Comparison of ENCODE assay signal across 9 cellular contexts in genomic region chr19:1470864-1471513, GRCh38. TPM values are rescaled to one million over a fixed set of nuclear protein-coding genes. Genes with fewer than 3 reads are reported as not detected.
DNase-seq lines count a peak whose midpoint lies in the region; ATAC-seq and TF ChIP-seq lines count a peak whose summit lies in the region.
"Had no signal": no experiment of that assay in that cellular context is flagged by ENCODE, and none has a peak within 500 bp of the region (broad histone marks: within the 10 kb centered on the region; RNA-seq: fewer than 3 reads in every experiment).

No MANE protein-coding gene starts in this region.

- H3K27me3 ChIP-seq in CD4-positive, alpha-beta T cell (ENCODE audit: control insufficient read depth, insufficient read depth, low read length) = peaks cover 29% of the 10 kb centered on the region
- H3K27me3 ChIP-seq in mesenchymal stem cell (ENCODE audit: control insufficient read depth in 1 of 2, insufficient read depth in 1 of 2, low read length in 2 of 2) = peaks cover 38 to 64% of the 10 kb centered on the region in 2 experiments

- ATAC-seq in CD4-positive, alpha-beta T cell (ENCODE audit: poor library complexity) = no peak
- ATAC-seq in HG03439 (IDR thresholded peaks at IDR 0.05; ENCODE audit: unreplicated experiment) (no peak), GM21390 (IDR thresholded peaks at IDR 0.05; ENCODE audit: unreplicated experiment) (no peak)

- H3K4me1 Mint-ChIP-seq in CD4-positive, alpha-beta T cell (ENCODE audit: low read depth) = peaks cover 11% of the 10 kb centered on the region
- no peaks in the 10 kb centered on the region for H3K4me1 Mint-ChIP-seq in MCF 10A (ENCODE audit: insufficient read depth, unreplicated experiment)

- H2BK5ac ChIP-seq in mesenchymal stem cell (ENCODE audit: low read depth, low read length, poor library complexity, severe bottlenecking) = no peak overlapping the region

- peak overlapping the region; percentile 72 for H3K4me3 Mint-ChIP-seq in CD4-positive, alpha-beta T cell
- no peak overlapping the region for H3K4me3 Mint-ChIP-seq in MCF 10A (ENCODE audit: unreplicated experiment)

- no peak overlapping the region for H3K9ac ChIP-seq in mesenchymal stem cell (ENCODE audit: low read length)

- no peak overlapping the region for H3K18ac ChIP-seq in mesenchymal stem cell (ENCODE audit: low read depth in 1 of 2, low read length in 2 of 2)

- H4K8ac ChIP-seq in mesenchymal stem cell (ENCODE audit: low read length) = no peak overlapping the region

- peaks cover 69% of the 10 kb centered on the region for H3K4me1 ChIP-seq in mesenchymal stem cell (ENCODE audit: control insufficient read depth, insufficient read depth, low read depth, low read length)

- H3K9me3 Mint-ChIP-seq in CD4-positive, alpha-beta T cell = no peaks in the 10 kb centered on the region
- no peaks in the 10 kb centered on the region for H3K9me3 Mint-ChIP-seq in MCF 10A (ENCODE audit: unreplicated experiment)

- H3K23ac ChIP-seq in mesenchymal stem cell (ENCODE audit: low read length in 2 of 2) = peak overlapping the region in 1 of 2 experiments; percentile 70

- peaks cover 5% of the 10 kb centered on the region for H3K36me3 Mint-ChIP-seq in CD4-positive, alpha-beta T cell (ENCODE audit: low read depth)
- peaks cover 22% of the 10 kb centered on the region for H3K36me3 Mint-ChIP-seq in MCF 10A (ENCODE audit: insufficient read depth, unreplicated experiment)

- H2AFZ ChIP-seq in mesenchymal stem cell (ENCODE audit: low read depth, low read length) = no peak overlapping the region

- peak in 1 of 10 experiments; percentile 34 for DNase-seq in CD4-positive, alpha-beta T cell
- DNase-seq in NAMALWA (ENCODE audit: low spot score) (peak; percentile 43), MCF 10A (ENCODE audit: unreplicated experiment) (peak; percentile 35), mesenchymal stem cell (no peak), ureter (ENCODE audit: low spot score) (no peak)
- DNase-seq in activated CD8-positive, alpha-beta memory T cell treated with anti-CD3 and anti-CD28 coated beads for 24 hours = no peak

- peaks cover 35% of the 10 kb centered on the region for H3K79me1 ChIP-seq in mesenchymal stem cell (replicated peaks; ENCODE audit: low read length, poor library complexity, severe bottlenecking)

- H3K4me3 ChIP-seq in mesenchymal stem cell (ENCODE audit: insufficient read depth in 1 of 2, low read depth in 1 of 2, low read length in 2 of 2) = peak overlapping the region; percentile 5 to 37

- CTCF ChIA-PET in CD4-positive, alpha-beta T cell (lab: Charles Lee) = interaction anchor here (1.2 to 2.1 kb wide), 3 partner anchors 20 to 44 kb away, joined by 5 to 16 read pairs (median 9); partner anchors contain the start of gene REEP6
- CTCF ChIA-PET in MCF 10A (lab: Yijun Ruan, JAX) = interaction anchor here (0.9 kb wide), 1 partner anchor 75 kb away, joined by 3 read pairs; no protein-coding TSS in a partner anchor

- no peaks in the 10 kb centered on the region for H3K27me3 Mint-ChIP-seq in CD4-positive, alpha-beta T cell
- H3K27me3 Mint-ChIP-seq in MCF 10A (ENCODE audit: insufficient read depth, unreplicated experiment) = no peaks in the 10 kb centered on the region

- 10% methylated on average over 40 of the region's 40 CpGs for WGBS in mesenchymal stem cell

- no peaks in the 10 kb centered on the region for H3K9me3 ChIP-seq in CD4-positive, alpha-beta T cell (ENCODE audit: control insufficient read depth, low read length)
- no peaks in the 10 kb centered on the region for H3K9me3 ChIP-seq in mesenchymal stem cell (ENCODE audit: control insufficient read depth, low read length)
- H3K9me3 ChIP-seq: thyroid gland had no signal

- no peak overlapping the region for H2BK12ac ChIP-seq in mesenchymal stem cell (ENCODE audit: low read length in 2 of 2)

- no peak overlapping the region for H3K4ac ChIP-seq in mesenchymal stem cell (ENCODE audit: low read depth in 1 of 2, low read length in 2 of 2)

- H2AK5ac ChIP-seq in mesenchymal stem cell (ENCODE audit: low read length, severe bottlenecking) = no peak overlapping the region

- peaks cover 7 to 40% of the 10 kb centered on the region in 2 experiments for H3K36me3 ChIP-seq in mesenchymal stem cell (ENCODE audit: control insufficient read depth in 1 of 2, insufficient read depth in 2 of 2, low read depth in 1 of 2, low read length in 2 of 2)
- H3K36me3 ChIP-seq: thyroid gland had no signal

- H2BK120ac ChIP-seq in mesenchymal stem cell (ENCODE audit: low read depth, low read length) = no peak overlapping the region

- H3K27ac Mint-ChIP-seq in CD4-positive, alpha-beta T cell = no peak overlapping the region
- no peak overlapping the region for H3K27ac Mint-ChIP-seq in MCF 10A (ENCODE audit: low read depth, unreplicated experiment)

- H3K4me2 ChIP-seq in mesenchymal stem cell (ENCODE audit: low read length, poor library complexity, severe bottlenecking) = peak overlapping the region; percentile 76

- peak; percentile 19 for TF ChIP-seq CTCF in CD4-positive, alpha-beta T cell (IDR thresholded peaks at IDR 0.05)
- no peak for TF ChIP-seq CTCF in MCF 10A (IDR thresholded peaks at IDR 0.05; ENCODE audit: unreplicated experiment)

- H4K91ac ChIP-seq in mesenchymal stem cell (ENCODE audit: low read length) = no peak overlapping the region

- intact Hi-C loops in CD4-positive, alpha-beta T cell (cut with DNase I, micrococcal nuclease) = loop anchor here (1.0 to 10.0 kb wide), 4 partner anchors 8 to 196 kb away; partner anchors contain the start of genes C19orf25 (in 1 of the 2), FAM174C (in 1 of the 2), PCSK4 (in 1 of the 2) and REEP6 (in 1 of the 2)
- intact Hi-C loops in MCF 10A (cut with micrococcal nuclease) = no loop called here

- no peak overlapping the region for H2BK15ac ChIP-seq in mesenchymal stem cell (ENCODE audit: low read depth, poor library complexity, severe bottlenecking)

- BruUV-seq in MCF 10A (replicated peaks; lab: Mats Ljungman, UMichigan) = no TSS peak

- no peak overlapping the region for H3K27ac ChIP-seq in CD4-positive, alpha-beta T cell (ENCODE audit: low read depth, low read length)
- H3K27ac ChIP-seq in mesenchymal stem cell (ENCODE audit: low read length, poor library complexity, severe bottlenecking) = no peak overlapping the region
- H3K27ac ChIP-seq: thyroid gland had no signal

- POLR2A ChIA-PET in CD4-positive, alpha-beta T cell (lab: Charles Lee) = interaction anchor here (1.0 to 3.9 kb wide), 5 partner anchors 8 to 202 kb away, joined by 3 to 12 read pairs (median 4); partner anchors contain the start of genes C19orf25 and REEP6
- POLR2A ChIA-PET in MCF 10A (lab: Yijun Ruan, JAX) = interaction anchor here (0.6 to 1.2 kb wide), 2 partner anchors 10 to 675 kb away, joined by 3 to 4 read pairs; no protein-coding TSS in a partner anchor

- no peak overlapping the region for H3K14ac ChIP-seq in mesenchymal stem cell (ENCODE audit: low read length in 2 of 2)

RNA-seq across cellular contexts. Expression of gene C19orf25, which starts 8.0 kb away (rescaled TPM):
- 10 to 100 TPM; 14.9 to 15.8 TPM for total RNA-seq in CD4-positive, alpha-beta T cell
- total RNA-seq in MCF 10A (2022) = 36.3 and 40.5 TPM in 2 replicates
- polyA plus RNA-seq in mesenchymal stem cell (2013, experiment 1 of 2) = 19.7 TPM
- 19.4 TPM for polyA plus RNA-seq in mesenchymal stem cell (2013, experiment 2 of 2)
- 23.9 TPM for total RNA-seq in ureter

RNA-seq across cellular contexts. Expression of gene PCSK4, which starts 19.2 kb away (rescaled TPM):
- total RNA-seq in CD4-positive, alpha-beta T cell = 1 to 10 TPM; 4.2 to 5.2 TPM
- total RNA-seq in MCF 10A (2022) (3.4 and 3.7 TPM in 2 replicates), ureter (4.5 TPM)
- 2.0 TPM for polyA plus RNA-seq in mesenchymal stem cell (2013, experiment 1 of 2)
- 1.4 TPM for polyA plus RNA-seq in mesenchymal stem cell (2013, experiment 2 of 2)

RNA-seq across cellular contexts. Expression of gene REEP6, which starts 20.0 kb away (rescaled TPM):
- total RNA-seq in CD4-positive, alpha-beta T cell = 1 to 10 TPM; 2.2 to 2.8 TPM
- 3.8 TPM in 2 replicates for total RNA-seq in MCF 10A (2022)
- polyA plus RNA-seq in mesenchymal stem cell (2013, experiment 1 of 2) = 3.1 TPM
- polyA plus RNA-seq in mesenchymal stem cell (2013, experiment 2 of 2) = 3.7 TPM
- total RNA-seq in ureter = 50.0 TPM

RNA-seq across cellular contexts. Expression of gene APC2, which starts 21.1 kb away (rescaled TPM):
- total RNA-seq in CD4-positive, alpha-beta T cell = under 1 TPM; 0.20 to 0.30 TPM
- total RNA-seq in MCF 10A (2022) (0.15 and 0.23 TPM in 2 replicates), ureter (0.26 TPM)
- 0.23 TPM for polyA plus RNA-seq in mesenchymal stem cell (2013, experiment 1 of 2)
- polyA plus RNA-seq in mesenchymal stem cell (2013, experiment 2 of 2) = 0.23 TPM

RNA-seq across cellular contexts. Expression of gene RPS15, which starts 32.8 kb away (rescaled TPM):
- 1,000 to 10,000 TPM; 2,193 to 2,200 TPM for total RNA-seq in CD4-positive, alpha-beta T cell
- total RNA-seq in MCF 10A (2022) (1,168 and 1,243 TPM in 2 replicates), ureter (1,085 TPM)
- 2,213 TPM for polyA plus RNA-seq in mesenchymal stem cell (2013, experiment 1 of 2)
- 2,093 TPM for polyA plus RNA-seq in mesenchymal stem cell (2013, experiment 2 of 2)

Comparison
In these comparisons a context has a peak if more than half of its experiments do, and no peak if none do; other contexts are left out.
1. DNase-seq: peak in NAMALWA (single experiment) and MCF 10A (single experiment); none in mesenchymal stem cell (single experiment), ureter (single experiment) and activated CD8-positive, alpha-beta memory T cell treated with anti-CD3 and anti-CD28 coated beads for 24 hours (single experiment).
2. RNA of gene REEP6, which starts 20.0 kb away (total RNA-seq): 50.0 TPM in ureter (single experiment); 3.8 TPM in MCF 10A and 2.2 to 2.8 TPM in CD4-positive, alpha-beta T cell; every median in the first group is over 10 times any median in the second.